10 cellular contexts compared by ENCODE assay signal in the genomic region with DNA sequence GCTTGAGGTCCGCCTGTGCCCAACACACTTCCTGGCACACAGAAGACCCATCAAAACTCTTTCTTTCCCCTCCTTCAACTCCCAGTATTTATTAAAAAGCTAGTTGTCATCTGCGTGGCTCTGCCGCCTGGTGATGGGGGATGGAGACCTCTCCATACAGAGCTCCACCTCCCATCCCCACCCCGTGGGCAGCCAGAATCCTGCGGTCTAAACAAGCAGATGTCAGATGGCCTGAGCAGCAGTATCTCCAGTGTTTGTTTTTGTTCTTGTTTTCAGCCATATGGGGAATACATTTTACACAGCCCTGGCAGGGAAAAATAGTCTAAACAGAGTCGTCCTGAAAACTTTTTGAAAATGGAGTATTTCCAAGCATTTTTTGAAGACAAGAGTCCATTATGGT.
A peak's percentile ranks its signal among the peaks of the same experiment; 100 is the strongest.
DNase-seq lines count a peak whose midpoint lies in the region; FAIRE-seq and TF ChIP-seq lines count a peak whose summit lies in the region.
"Had no signal": no experiment of that assay in that cellular context is flagged by ENCODE, and none has a peak within 500 bp of the region (broad histone marks: within the 10 kb centered on the region; RNA-seq: fewer than 3 reads in every experiment).

No MANE protein-coding gene starts in this region.

- no peaks in the 10 kb centered on the region for H3K27me3 ChIP-seq in ectodermal cell (ENCODE audit: control insufficient read depth, insufficient read depth, low read length, poor library complexity, severe bottlenecking)

- DNase-seq in C1 segment of cervical spinal cord (lab: John Stamatoyannopoulos, UW) (peak in 9 of 14 donors; percentile 34 to 76 (median 57)), NCI-H2171 (lab: John Stamatoyannopoulos, UW) (peak; percentile 44), myocyte (ENCODE audit: low read depth) (peak; percentile 96), NCI-H1436 treated with DMSO at 0.1 percent for 48 hours (lab: John Stamatoyannopoulos, UW) (no peak), H54 (ENCODE audit: insufficient read length, low spot score) (no peak), NCI-H1048 (lab: John Stamatoyannopoulos, UW) (no peak)
- DNase-seq in activated CD4-positive, alpha-beta T cell treated with anti-CD3 and anti-CD28 coated beads, Interleukin-2, amount 50 U/mL, for 4 hours = no peak
- DNase-seq: activated B cell treated with CpG ODN at 0.5 μM for 24 hours, erythroblast had no signal

- H3K36me3 ChIP-seq in ectodermal cell (ENCODE audit: control insufficient read depth, insufficient read depth, low read length) = no peaks in the 10 kb centered on the region

- TF ChIP-seq POLR2A in H54 (IDR thresholded peaks at IDR 0.05; ENCODE audit: low read depth, low read length) = no peak

- FAIRE-seq in H54 (lab: Jason Lieb, UNC) = no peak

- H3K4me1 ChIP-seq in ectodermal cell (ENCODE audit: control insufficient read depth, insufficient read depth, low read length) = peaks cover 58% of the 10 kb centered on the region

- H3K9me3 ChIP-seq in ectodermal cell (ENCODE audit: control insufficient read depth, low read length) = no peaks in the 10 kb centered on the region

- peak overlapping the region; percentile 36 for H3K27ac ChIP-seq in ectodermal cell (ENCODE audit: insufficient read depth, low read depth, low read length, poor library complexity, severe bottlenecking)

- 66 to 71% methylated on average over 6 of the region's 6 CpGs for WGBS in ectodermal cell, 2 experiments

- H3K4me3 ChIP-seq in ectodermal cell (ENCODE audit: insufficient read depth, low read depth, low read length) = no peak overlapping the region

Comparison
In these comparisons a context has a peak if more than half of its experiments do, and no peak if none do; other contexts are left out.
1. DNase-seq: peak in C1 segment of cervical spinal cord (9 of 14), NCI-H2171 (single experiment) and myocyte (single experiment); none in NCI-H1436 treated with DMSO at 0.1 percent for 48 hours (single experiment), H54 (single experiment), NCI-H1048 (single experiment) and activated CD4-positive, alpha-beta T cell treated with anti-CD3 and anti-CD28 coated beads, Interleukin-2, amount 50 U/mL, for 4 hours (0 of 2).